In the genomic region with DNA sequence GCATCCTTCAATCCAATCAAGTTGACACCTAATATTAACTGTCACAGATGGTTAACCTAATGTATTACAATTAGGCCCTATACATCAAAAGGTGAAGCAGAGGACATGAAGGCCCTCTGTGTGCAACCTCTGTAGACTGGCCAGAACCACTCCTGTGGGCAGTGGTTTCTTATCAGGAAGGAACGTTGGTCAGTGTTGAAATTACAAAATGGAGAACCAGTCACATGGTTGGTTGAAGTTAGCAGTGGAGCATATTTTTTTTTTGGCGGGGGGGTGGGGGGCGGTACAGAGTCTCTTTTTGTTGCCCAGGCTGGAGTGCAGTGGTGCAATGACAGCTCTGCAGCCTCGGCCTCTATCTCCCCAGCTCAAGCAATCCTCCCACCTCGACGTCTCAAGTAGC, we compare ENCODE assay signal across 17 cellular contexts. TPM values are rescaled to one million over a fixed set of nuclear protein-coding genes. Genes with fewer than 3 reads are reported as not detected.
DNase-seq lines count a peak whose midpoint lies in the region; ATAC-seq and TF ChIP-seq lines count a peak whose summit lies in the region.
"Had no signal": no experiment of that assay in that cellular context is flagged by ENCODE, and none has a peak within 500 bp of the region (broad histone marks: within the 10 kb centered on the region; RNA-seq: fewer than 3 reads in every experiment).

No MANE protein-coding gene starts in this region.

- no peak overlapping the region for H3K27ac Mint-ChIP-seq in GM23338
- H3K27ac Mint-ChIP-seq: CD4-positive, CD25-positive, alpha-beta regulatory T cell had no signal

- peaks cover 4% of the 10 kb centered on the region for H3K27me3 Mint-ChIP-seq in GM23338 (ENCODE audit: insufficient read depth, low read depth, poor library complexity)
- H3K27me3 Mint-ChIP-seq: CD4-positive, CD25-positive, alpha-beta regulatory T cell had no signal

- no TSS peak for BruUV-seq in PC-3 (replicated peaks; lab: Mats Ljungman, UMichigan)

- no peak overlapping the region for H3K9ac ChIP-seq in PC-3 (ENCODE audit: low read length)

- ATAC-seq in GM23338 (no peak), PC-3 (no peak), HG03175 (IDR thresholded peaks at IDR 0.05; ENCODE audit: unreplicated experiment) (no peak), aorta (ENCODE audit: low FRiP score) (no peak), HG03378 (IDR thresholded peaks at IDR 0.05; ENCODE audit: unreplicated experiment) (no peak)
- ATAC-seq: A549 had no signal

- H2AFZ ChIP-seq in GM23338 = 0 out of 2 replicates have a peak overlapping the region, but pooled peaks have one; percentile 52
- H2AFZ ChIP-seq in PC-3 (ENCODE audit: low read length) = no peak overlapping the region

- H3F3A ChIP-seq in GM23338 (replicated peaks; ENCODE audit: low read depth) = no peaks in the 10 kb centered on the region
- H3F3A ChIP-seq in PC-3 (ENCODE audit: low read length, unreplicated experiment) = no peaks in the 10 kb centered on the region

- intact Hi-C loops in PC-3 (cut with micrococcal nuclease) = no loop called here
- intact Hi-C loops in aorta (cut with DNase I) = no loop called here

- H3K4me1 Mint-ChIP-seq in GM23338 = peaks cover 1% of the 10 kb centered on the region; the same call in 2 of the 3 replicates

- WGBS in aorta, 2 donors = 84 to 88% methylated on average over 6 of the region's 6 CpGs

- H3K9me2 ChIP-seq in GM23338 (ENCODE audit: insufficient read depth) = no peaks in the 10 kb centered on the region
- H3K9me2 ChIP-seq in PC-3 (replicated peaks; ENCODE audit: low read length) = no peaks in the 10 kb centered on the region

- TF ChIP-seq CTCF in GM23338 (conservative IDR thresholded peaks at IDR 0.05; ENCODE audit: low read depth in 2 of 2) (no peak), PC-3 (conservative IDR thresholded peaks at IDR 0.05; ENCODE audit: low read depth, low read length) (no peak)

- no peak overlapping the region for H3K4me2 ChIP-seq in GM23338
- no peak overlapping the region for H3K4me2 ChIP-seq in PC-3 (ENCODE audit: low read length)
- H3K4me2 ChIP-seq: A549 had no signal

- H3K27ac ChIP-seq in GM23338 (ENCODE audit: low read depth) (no peak overlapping the region), PC-3 (ENCODE audit: low read length) (no peak overlapping the region), aorta (ENCODE audit: low read depth in 1 of 2, low read length in 2 of 2) (no peak overlapping the region)
- H3K27ac ChIP-seq: A549 had no signal

- no peaks in the 10 kb centered on the region for H3K9me3 ChIP-seq in PC-3 (ENCODE audit: low read length)
- H3K9me3 ChIP-seq in aorta (ENCODE audit: control insufficient read depth, low read length) = no peaks in the 10 kb centered on the region
- H3K9me3 ChIP-seq: A549 had no signal

- H4K20me1 ChIP-seq in GM23338 (replicated peaks; ENCODE audit: insufficient read depth) (no peaks in the 10 kb centered on the region), PC-3 (ENCODE audit: low read length) (no peaks in the 10 kb centered on the region)

- POLR2A ChIA-PET in PC-3 (lab: Charles Lee; ENCODE audit: unreplicated experiment) = no interaction called here

- H3K36me3 Mint-ChIP-seq in GM23338 (ENCODE audit: low read depth) = no peaks in the 10 kb centered on the region
- H3K36me3 Mint-ChIP-seq: CD4-positive, CD25-positive, alpha-beta regulatory T cell had no signal

- DNase-seq in Ammon's horn (ENCODE audit: low spot score) (peak; percentile 0), GM23338 (ENCODE audit: low spot score) (no peak), PC-3 (peak; percentile 0), medulla oblongata (ENCODE audit: extremely low spot score) (peak; percentile 0), NCI-H2227 (lab: John Stamatoyannopoulos, UW; ENCODE audit: unreplicated experiment) (no peak), aorta (no peak)
- DNase-seq: CD4-positive, CD25-positive, alpha-beta regulatory T cell; H7; IMR-90; NCI-H1436; NCI-H2081; NCI-H510A treated with DMSO at 0.1 percent for 48 hours; SIG-M5 had no signal

- peaks cover 3% of the 10 kb centered on the region; the same call in 1 of the 3 replicates for H3K9me3 Mint-ChIP-seq in GM23338
- H3K9me3 Mint-ChIP-seq: CD4-positive, CD25-positive, alpha-beta regulatory T cell had no signal

- H3K36me3 ChIP-seq in GM23338 (ENCODE audit: insufficient read depth) (no peaks in the 10 kb centered on the region), PC-3 (ENCODE audit: low read depth, low read length) (no peaks in the 10 kb centered on the region), aorta (ENCODE audit: control insufficient read depth in 1 of 2, insufficient read depth in 2 of 2, low read length in 1 of 2) (no peaks in the 10 kb centered on the region)

- no peak overlapping the region for H3K4me3 ChIP-seq in GM23338
- H3K4me3 ChIP-seq in PC-3 (ENCODE audit: low read length) = no peak overlapping the region
- H3K4me3 ChIP-seq in aorta (ENCODE audit: low read length in 2 of 2) = no peak overlapping the region
- H3K4me3 ChIP-seq: A549 had no signal

- CTCF ChIA-PET in PC-3 (lab: Charles Lee) = no interaction called here

- H3K27me3 ChIP-seq in GM23338 (ENCODE audit: insufficient read depth) = no peaks in the 10 kb centered on the region
- peaks cover 2% of the 10 kb centered on the region; the same call in 1 of the 2 replicates for H3K27me3 ChIP-seq in PC-3 (ENCODE audit: low read length)
- no peaks in the 10 kb centered on the region for H3K27me3 ChIP-seq in aorta (ENCODE audit: control insufficient read depth in 1 of 2, insufficient read depth in 2 of 2, low read length in 1 of 2)

- no peak overlapping the region for H3K4me3 Mint-ChIP-seq in GM23338
- H3K4me3 Mint-ChIP-seq: CD4-positive, CD25-positive, alpha-beta regulatory T cell had no signal

- H3K79me2 ChIP-seq in GM23338 (replicated peaks; ENCODE audit: insufficient read depth) (no peaks in the 10 kb centered on the region), PC-3 (ENCODE audit: low read length) (no peaks in the 10 kb centered on the region)

- H3K4me1 ChIP-seq in GM23338 (ENCODE audit: insufficient read depth) = no peaks in the 10 kb centered on the region
- no peaks in the 10 kb centered on the region for H3K4me1 ChIP-seq in PC-3 (ENCODE audit: insufficient read depth, low read length)
- H3K4me1 ChIP-seq in aorta (ENCODE audit: control insufficient read depth in 1 of 2, insufficient read depth in 2 of 2, low read length in 2 of 2) = no peaks in the 10 kb centered on the region
- H3K4me1 ChIP-seq: A549 had no signal

TF ChIP-seq in GM23338, 12 proteins besides CTCF, POLR2A, EP300 and RAD21 (continues in another document):
- TF ChIP-seq EZH2 (IDR thresholded peaks at IDR 0.05; ENCODE audit: low read depth, unreplicated experiment) (no peak), ZNF331 (CRISPR knock-in tag; IDR thresholded peaks at IDR 0.05; ENCODE audit: low read depth) (no peak)

RNA-seq across cellular contexts. Expression of gene RNU2-63P, which starts 19.8 kb away (rescaled TPM):
- not detected in 2 replicates for total RNA-seq in GM23338 (2014; rRNA removed; shearing (Covaris generic))
- polyA plus RNA-seq in GM23338 (2016; fragmentation: Nextera tagmentation; extraction: Ambion mirVana) (2.0 and 2.8 TPM in 2 replicates), aorta (not detected)
- total RNA-seq in PC-3 (2014; rRNA removed) (122 TPM in 1 of 2 replicates, not detected in the other), aorta (1 to 10 TPM in 1 of 2 donors, not detected in 1; 3.3 TPM)
- total RNA-seq: HT-29 had no signal
- polyA plus RNA-seq: IMR-90 had no signal

RNA-seq across cellular contexts. Expression of gene KRCC1, which starts 59.0 kb away (rescaled TPM):
- 10.3 and 10.5 TPM in 2 replicates for total RNA-seq in GM23338 (2014; rRNA removed; shearing (Covaris generic))
- 12.5 and 12.8 TPM in 2 replicates for polyA plus RNA-seq in GM23338 (2016; fragmentation: Nextera tagmentation; extraction: Ambion mirVana)
- total RNA-seq in PC-3 (2014; rRNA removed) = 6.7 and 14.1 TPM in 2 replicates
- total RNA-seq in aorta = 10 to 100 TPM; 16.0 to 24.4 TPM
- 10 to 100 TPM; 24.8 to 35.6 TPM for polyA plus RNA-seq in aorta

Comparison
In these comparisons a context has a peak if more than half of its experiments do, and no peak if none do; other contexts are left out.
1. DNase-seq: peak in Ammon's horn (single experiment), PC-3 (single experiment) and medulla oblongata (single experiment); none in GM23338 (single experiment), NCI-H2227 (single experiment) and aorta (0 of 2).
2. RNA of gene RNU2-63P, which starts 19.8 kb away (total RNA-seq): 122 TPM in PC-3; 3.3 TPM in aorta and not detected in GM23338; every median in the first group is over 10 times any median in the second.